Comparison of ENCODE assay signal across 3 cellular contexts in genomic region chr20:4224282-4224681, GRCh38. TPM values are rescaled to one million over a fixed set of nuclear protein-coding genes. Genes with fewer than 3 reads are reported as not detected.
"Had no signal": no experiment of that assay in that cellular context is flagged by ENCODE, and none has a peak within 500 bp of the region (broad histone marks: within the 10 kb centered on the region; RNA-seq: fewer than 3 reads in every experiment).

No MANE protein-coding gene starts in this region.

RNA-seq across cellular contexts. Expression of gene ADRA1D, which starts 24.8 kb away (rescaled TPM):
- total RNA-seq: activated CD8-positive, alpha-beta T cell treated with anti-CD3 and anti-CD28 coated beads, Interleukin-2, amount 10 ng/mL, durations not matched to agents 7 days and 5 days; activated naive CD8-positive, alpha-beta T cell treated with anti-CD3 and anti-CD28 coated beads, Interleukin-2, amount 10 ng/mL, durations not matched to agents 7 days and 5 days; natural killer cell had no signal
